12 cellular contexts compared by ENCODE assay signal in the genomic region with DNA sequence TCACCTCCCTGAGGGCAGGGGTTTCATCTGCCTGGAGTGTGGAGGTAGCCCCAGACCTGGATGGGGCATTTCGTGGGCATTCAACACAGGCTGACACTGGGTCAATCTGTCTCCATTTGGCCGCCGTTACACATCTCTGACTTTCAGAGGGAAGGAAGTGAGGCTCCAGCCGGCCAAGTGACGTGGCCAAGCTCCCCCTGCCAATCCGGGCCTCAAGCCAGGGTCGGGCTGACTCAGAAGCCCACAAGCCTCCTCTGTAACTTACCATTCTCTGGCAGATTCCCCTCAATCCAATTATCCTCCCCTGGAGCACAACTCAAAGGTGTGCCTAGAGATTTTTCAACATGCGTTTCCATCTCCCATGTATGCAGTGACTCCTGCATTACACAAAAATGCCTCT.
DNase-seq lines count a peak whose midpoint lies in the region; ATAC-seq and TF ChIP-seq lines count a peak whose summit lies in the region.
"Had no signal": no experiment of that assay in that cellular context is flagged by ENCODE, and none has a peak within 500 bp of the region (broad histone marks: within the 10 kb centered on the region; RNA-seq: fewer than 3 reads in every experiment).

No MANE protein-coding gene starts in this region.

- ATAC-seq in activated CD4-positive, CD25-positive, alpha-beta regulatory T cell treated with anti-CD3 and anti-CD28 coated beads, Interleukin-2, amount 50 U/mL, for 24 hours, result no peak
- ATAC-seq: activated naive CD4-positive, alpha-beta T cell treated with anti-CD3 and anti-CD28 coated beads, Interleukin-2, amount 50 U/mL, for 72 hours had no signal

- peak overlapping the region; percentile 64 for H3K27ac ChIP-seq in RWPE1

- POLR2A ChIA-PET in RWPE1 (lab: Yijun Ruan, JAX; ENCODE audit: low non-redundant PET), result no interaction called here

- TF ChIP-seq CTCF in RWPE1 (conservative IDR thresholded peaks at IDR 0.05; ENCODE audit: low read depth) (no peak), foreskin fibroblast (IDR thresholded peaks at IDR 0.05; ENCODE audit: low read depth, low read length) (no peak)

- intact Hi-C loops in posterior cingulate gyrus (cut with DNase I), result no loop called here

- H3K4me3 ChIP-seq in foreskin fibroblast (ENCODE audit: low read depth in 1 of 2, low read length in 2 of 2), result no peak overlapping the region
- H3K4me3 ChIP-seq: stomach had no signal

- peak; percentile 92 for DNase-seq in GM03348 (ENCODE audit: low spot score)
- DNase-seq in RWPE1 (ENCODE audit: low spot score), result peak; percentile 6
- DNase-seq in foreskin fibroblast, result peak; percentile 69 to 79
- peak in 7 of 10 donors; percentile 16 to 91 (median 53) for DNase-seq in posterior cingulate gyrus
- no peak for DNase-seq in GF-D8 (lab: John Stamatoyannopoulos, UW)
- DNase-seq in NCI-H187 (lab: John Stamatoyannopoulos, UW), result no peak
- DNase-seq in T1000 (lab: John Stamatoyannopoulos, UW), result no peak
- DNase-seq: activated CD4-positive, CD25-positive, alpha-beta regulatory T cell treated with anti-CD3 and anti-CD28 coated beads, Interleukin-2, amount 50 U/mL, for 72 hours; NCI-H1930; stomach had no signal

- CTCF ChIA-PET in RWPE1 (lab: Yijun Ruan, JAX), result no interaction called here

Comparison
In these comparisons a context has a peak if more than half of its experiments do, and no peak if none do; other contexts are left out.
1. DNase-seq: peak in GM03348 (single experiment), RWPE1 (single experiment), foreskin fibroblast (2 of 2) and posterior cingulate gyrus (7 of 10); none in GF-D8 (single experiment), NCI-H187 (0 of 2) and T1000 (single experiment).